In genomic region chr11:119759324-119759723, GRCh38 we compare ENCODE assay signal across 10 cellular contexts.
A peak's percentile ranks its signal among the peaks of the same experiment; 100 is the strongest.
DNase-seq lines count a peak whose midpoint lies in the region; ATAC-seq lines count a peak whose summit lies in the region.
"Had no signal": no experiment of that assay in that cellular context is flagged by ENCODE, and none has a peak within 500 bp of the region (broad histone marks: within the 10 kb centered on the region; RNA-seq: fewer than 3 reads in every experiment).

No MANE protein-coding gene starts in this region.

- DNase-seq in COLO668 (lab: John Stamatoyannopoulos, UW; ENCODE audit: unreplicated experiment) (peak; percentile 11), SW480 (ENCODE audit: low spot score) (peak; percentile 87), iPS-NIHi7 (ENCODE audit: extremely low spot score) (peak; percentile 45), NCI-H2081 treated with DMSO at 0.1 percent for 48 hours (lab: John Stamatoyannopoulos, UW) (no peak)
- no peak for DNase-seq in stimulated activated CD4-positive, alpha-beta T cell treated with anti-CD3 and anti-CD28 coated beads, Interleukin-4, amount 100 ng/mL, for 24 hours
- DNase-seq in stimulated activated CD4-positive, alpha-beta T cell treated with anti-CD3 and anti-CD28 coated beads, Interleukin-12 subunit alpha, Interleukin-12 subunit beta, amount 100 ng/mL, for 4 hours = no peak
- DNase-seq: DND-41 had no signal

- ATAC-seq in HG02870 (IDR thresholded peaks at IDR 0.05; ENCODE audit: unreplicated experiment) (peak; percentile 54), GM18519 (IDR thresholded peaks at IDR 0.05; ENCODE audit: low FRiP score, unreplicated experiment) (no peak)
- ATAC-seq: HepG2 had no signal

Comparison
In these comparisons a context has a peak if more than half of its experiments do, and no peak if none do; other contexts are left out.
1. DNase-seq: peak in COLO668 (single experiment), SW480 (single experiment) and iPS-NIHi7 (single experiment); none in stimulated activated CD4-positive, alpha-beta T cell treated with anti-CD3 and anti-CD28 coated beads, Interleukin-4, amount 100 ng/mL, for 24 hours (single experiment), stimulated activated CD4-positive, alpha-beta T cell treated with anti-CD3 and anti-CD28 coated beads, Interleukin-12 subunit alpha, Interleukin-12 subunit beta, amount 100 ng/mL, for 4 hours (single experiment) and NCI-H2081 treated with DMSO at 0.1 percent for 48 hours (single experiment).